ENCODE assay signal across 13 cellular contexts in genomic region chr6:132060591-132060990, GRCh38.
A peak's percentile ranks its signal among the peaks of the same experiment; 100 is the strongest.
DNase-seq lines count a peak whose midpoint lies in the region; ATAC-seq lines count a peak whose summit lies in the region.
"Had no signal": no experiment of that assay in that cellular context is flagged by ENCODE, and none has a peak within 500 bp of the region (broad histone marks: within the 10 kb centered on the region; RNA-seq: fewer than 3 reads in every experiment).

No MANE protein-coding gene starts in this region.

- no peaks in the 10 kb centered on the region for H3K36me3 Mint-ChIP-seq in activated naive CD4-positive, alpha-beta T cell treated with anti-CD3 and anti-CD28 coated beads for 36 hours (ENCODE audit: low read depth)
- H3K36me3 Mint-ChIP-seq: naive thymus-derived CD4-positive, alpha-beta T cell had no signal

- H3K27me3 Mint-ChIP-seq in activated naive CD4-positive, alpha-beta T cell treated with anti-CD3 and anti-CD28 coated beads for 36 hours (ENCODE audit: low read depth): no peaks in the 10 kb centered on the region

- DNase-seq in COLO829 (ENCODE audit: low spot score): peak; percentile 30
- peak; percentile 61 for DNase-seq in M059J (ENCODE audit: low read depth)
- DNase-seq in amniotic stem cell (lab: John Stamatoyannopoulos, UW): peak; percentile 62
- DNase-seq in hepatic stellate cell (ENCODE audit: low spot score): peak; percentile 15
- no peak for DNase-seq in hippocampal formation (lab: John Stamatoyannopoulos, UW)
- DNase-seq in effector CD8-positive, alpha-beta T cell (lab: John Stamatoyannopoulos, UW): no peak
- DNase-seq in activated naive CD4-positive, alpha-beta T cell treated with anti-CD3 and anti-CD28 coated beads for 36 hours: no peak
- DNase-seq: erythroblast; KG1; naive thymus-derived CD4-positive, alpha-beta T cell; OCI-M1; stimulated activated CD8-positive, alpha-beta memory T cell treated with anti-CD3 and anti-CD28 coated beads, Interleukin-4, amount 100 ng/mL, for 48 hours had no signal

- no peak overlapping the region for H3K27ac Mint-ChIP-seq in activated naive CD4-positive, alpha-beta T cell treated with anti-CD3 and anti-CD28 coated beads for 36 hours
- H3K27ac Mint-ChIP-seq: naive thymus-derived CD4-positive, alpha-beta T cell had no signal

- CTCF ChIA-PET in activated naive CD4-positive, alpha-beta T cell treated with anti-CD3 and anti-CD28 coated beads for 36 hours (lab: Charles Lee): interaction anchor here (1.3 kb wide), 1 partner anchor 12 kb away, joined by 3 read pairs; no protein-coding TSS in a partner anchor

- H3K9me3 Mint-ChIP-seq in activated naive CD4-positive, alpha-beta T cell treated with anti-CD3 and anti-CD28 coated beads for 36 hours: peaks cover 6% of the 10 kb centered on the region

- intact Hi-C loops in activated naive CD4-positive, alpha-beta T cell treated with anti-CD3 and anti-CD28 coated beads for 36 hours (cut with micrococcal nuclease): no loop called here

- no peaks in the 10 kb centered on the region for H3K4me1 Mint-ChIP-seq in activated naive CD4-positive, alpha-beta T cell treated with anti-CD3 and anti-CD28 coated beads for 36 hours (ENCODE audit: low read depth)
- H3K4me1 Mint-ChIP-seq: naive thymus-derived CD4-positive, alpha-beta T cell had no signal

- H3K4me3 Mint-ChIP-seq in activated naive CD4-positive, alpha-beta T cell treated with anti-CD3 and anti-CD28 coated beads for 36 hours: no peak overlapping the region
- H3K4me3 Mint-ChIP-seq: naive thymus-derived CD4-positive, alpha-beta T cell had no signal

- ATAC-seq in GM21526 (IDR thresholded peaks at IDR 0.05; ENCODE audit: low FRiP score, unreplicated experiment): no peak
- ATAC-seq: naive thymus-derived CD4-positive, alpha-beta T cell had no signal

Comparison
In these comparisons a context has a peak if more than half of its experiments do, and no peak if none do; other contexts are left out.
1. DNase-seq: peak in COLO829 (single experiment), M059J (single experiment), amniotic stem cell (single experiment) and hepatic stellate cell (single experiment); none in hippocampal formation (0 of 2), effector CD8-positive, alpha-beta T cell (single experiment) and activated naive CD4-positive, alpha-beta T cell treated with anti-CD3 and anti-CD28 coated beads for 36 hours (single experiment).